27 cellular contexts compared by ENCODE assay signal in the genomic region with DNA sequence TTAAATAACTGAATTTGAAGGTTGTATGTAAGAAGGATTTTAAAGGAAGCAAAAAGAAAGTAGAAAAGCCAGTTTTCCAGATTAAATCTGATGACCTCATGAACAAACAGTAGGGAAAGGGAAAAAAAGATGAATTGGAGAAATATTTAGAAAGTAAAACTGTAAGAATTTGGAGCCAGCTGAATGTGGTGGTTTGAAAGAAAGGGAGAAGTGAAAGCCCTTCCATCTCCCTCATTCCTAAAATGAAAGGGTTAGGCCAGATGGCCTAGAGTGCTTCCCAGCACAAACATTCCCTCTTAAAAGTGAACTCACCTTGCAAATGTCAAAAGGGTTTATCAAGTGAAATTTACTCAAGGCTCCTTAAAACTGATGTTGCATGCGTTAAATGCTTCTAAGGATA.
DNase-seq lines count a peak whose midpoint lies in the region; ATAC-seq, FAIRE-seq and TF ChIP-seq lines count a peak whose summit lies in the region.
"Had no signal": no experiment of that assay in that cellular context is flagged by ENCODE, and none has a peak within 500 bp of the region (broad histone marks: within the 10 kb centered on the region; RNA-seq: fewer than 3 reads in every experiment).

No MANE protein-coding gene starts in this region.

- H3K9me2 ChIP-seq in Karpas-422 (replicated peaks; ENCODE audit: insufficient read depth, low read length) = no peaks in the 10 kb centered on the region

- TF ChIP-seq CTCF in HepG2 (CRISPR knock-in tag; IDR thresholded peaks at IDR 0.05) = no peak
- no peak for TF ChIP-seq CTCF in right lobe of liver (IDR thresholded peaks at IDR 0.05)
- TF ChIP-seq CTCF in parathyroid adenoma (IDR thresholded peaks at IDR 0.05) = no peak

- POLR2A ChIA-PET in HepG2 (lab: Yijun Ruan, JAX) = interaction anchor here (1.4 kb wide), 1 partner anchor 15 kb away, joined by 3 read pairs; no protein-coding TSS in a partner anchor

- in situ Hi-C loops in HepG2 (cut with HindIII; ENCODE audit: extremely low pct_ligation_motif_present, low pct_unique_long_range_greater_than_20kb) = no loop called here

- DNase-seq in HepG2 (ENCODE audit: low spot score) (no peak), right lobe of liver (no peak), Karpas-422 (no peak), T-helper 2 cell (no peak), GM19238 (ENCODE audit: insufficient read length, low spot score) (no peak), GM12892 (ENCODE audit: insufficient read length) (no peak)
- DNase-seq: CD4-positive, CD25-positive, alpha-beta regulatory T cell; GM23248; H7; HFFc6; KBM-7; MG63; NCI-H1105 treated with DMSO at 0.1 percent for 48 hours; NCI-H146; NCI-H2081; NCI-H2171 treated with DMSO at 0.1 percent for 48 hours; NCI-H345; NCI-H524 treated with DMSO at 0.1 percent for 48 hours; NCI-H774; SIG-M5 had no signal

- 98% methylated on average over 1 of the region's 1 CpG for WGBS in HepG2 (ENCODE audit: low lambda C conversion rate)
- 100% methylated on average over 1 of the region's 1 CpG for WGBS in right lobe of liver (ENCODE audit: insufficient coverage, low coverage, low lambda C conversion rate, missing lambda C conversion rate)

- no peak overlapping the region for H2AFZ ChIP-seq in HepG2 (ENCODE audit: low read length)
- H2AFZ ChIP-seq in Karpas-422 (ENCODE audit: low read length) = no peak overlapping the region
- H2AFZ ChIP-seq in parathyroid adenoma = peak overlapping the region; percentile 43
- H2AFZ ChIP-seq: GM23248 had no signal

- no peak for ATAC-seq in HepG2
- ATAC-seq in right lobe of liver = no peak

- H3K27ac ChIP-seq in HepG2 (ENCODE audit: extremely low read length, insufficient read depth, low read length) = no peak overlapping the region
- peak overlapping the region in 1 of 3 donors; percentile 88 for H3K27ac ChIP-seq in right lobe of liver
- no peak overlapping the region for H3K27ac ChIP-seq in Karpas-422 (ENCODE audit: low read length)
- H3K27ac ChIP-seq in parathyroid adenoma = peak overlapping the region; percentile 39
- H3K27ac ChIP-seq: BLaER1, GM23248, SK-N-MC had no signal

- H3K36me3 ChIP-seq in HepG2 (replicated peaks in 1 of 2; ENCODE audit: control insufficient read depth in 1 of 2, insufficient read depth in 2 of 2, low read length in 2 of 2) (no peaks in the 10 kb centered on the region), right lobe of liver (no peaks in the 10 kb centered on the region), Karpas-422 (ENCODE audit: insufficient read depth, low read length) (no peaks in the 10 kb centered on the region), parathyroid adenoma (ENCODE audit: control insufficient read depth, insufficient read depth, low read length) (no peaks in the 10 kb centered on the region)
- H3K36me3 ChIP-seq: BLaER1, MG63 had no signal

- no TSS peak for BruUV-seq in HepG2 (replicated peaks; lab: Mats Ljungman, UMichigan)

- intact Hi-C loops in HepG2 (cut with micrococcal nuclease; ENCODE audit: unreplicated experiment) (loop anchor here (1.0 to 2.0 kb wide), 2 partner anchors 13 to 14 kb away; no protein-coding TSS in a partner anchor), right lobe of liver (cut with DNase I) (no loop called here)

- CTCF ChIA-PET in HepG2 (lab: Yijun Ruan, JAX; ENCODE audit: low intra/inter-chr PET ratio, low total read pairs) = no interaction called here

- H3K27me3 ChIP-seq in HepG2 (ENCODE audit: control insufficient read depth in 1 of 2, insufficient read depth in 2 of 2, low read length in 2 of 2) (no peaks in the 10 kb centered on the region), right lobe of liver (no peaks in the 10 kb centered on the region), Karpas-422 (ENCODE audit: low read length) (no peaks in the 10 kb centered on the region), parathyroid adenoma (ENCODE audit: control insufficient read depth, insufficient read depth, low read length) (no peaks in the 10 kb centered on the region)
- H3K27me3 ChIP-seq: BLaER1, MG63 had no signal

- TF ChIP-seq RAD21 in HepG2 (CRISPR knock-in tag; IDR thresholded peaks at IDR 0.05) = no peak

- H3K4me3 ChIP-seq in HepG2 (replicated peaks in 1 of 3; ENCODE audit: insufficient read depth in 1 of 3, low read depth in 2 of 3, low read length in 3 of 3) (no peak overlapping the region), right lobe of liver (no peak overlapping the region), Karpas-422 (ENCODE audit: low read length) (no peak overlapping the region), parathyroid adenoma (ENCODE audit: low read depth, low read length) (no peak overlapping the region)
- H3K4me3 ChIP-seq: BLaER1, GM23248, MG63, SK-N-MC had no signal

- H4K20me1 ChIP-seq in HepG2 (ENCODE audit: insufficient read depth, low read length) = no peaks in the 10 kb centered on the region
- no peaks in the 10 kb centered on the region for H4K20me1 ChIP-seq in Karpas-422 (ENCODE audit: insufficient read depth, low read depth, low read length)
- H4K20me1 ChIP-seq: BLaER1 had no signal

- H3K9me3 ChIP-seq in HepG2 (ENCODE audit: low read length) (no peaks in the 10 kb centered on the region; the same call in 1 of the 2 replicates), right lobe of liver (no peaks in the 10 kb centered on the region), Karpas-422 (ENCODE audit: low read length) (no peaks in the 10 kb centered on the region), parathyroid adenoma (ENCODE audit: control insufficient read depth, low read length) (no peaks in the 10 kb centered on the region)
- H3K9me3 ChIP-seq: BLaER1, MG63 had no signal

- no peak overlapping the region for H3K9ac ChIP-seq in HepG2 (ENCODE audit: insufficient read depth, low read depth, low read length)
- H3K9ac ChIP-seq in Karpas-422 (ENCODE audit: low read length) = no peak overlapping the region
- H3K9ac ChIP-seq in parathyroid adenoma = no peak overlapping the region
- H3K9ac ChIP-seq: BLaER1, GM23248 had no signal

- TF ChIP-seq EP300 in HepG2 (IDR thresholded peaks at IDR 0.05; ENCODE audit: low read depth in 2 of 2, low read length in 2 of 2) (no peak), HepG2 (CRISPR knock-in tag; IDR thresholded peaks at IDR 0.05; ENCODE audit: borderline replicate concordance) (no peak)

- TF ChIP-seq POLR2A in HepG2 (IDR thresholded peaks at IDR 0.05; ENCODE audit: insufficient read depth in 1 of 2, low read depth in 2 of 2, low read length in 2 of 2) = no peak
- TF ChIP-seq POLR2A in right lobe of liver (IDR thresholded peaks at IDR 0.05) = no peak
- no peak for TF ChIP-seq POLR2A in GM12892 (IDR thresholded peaks at IDR 0.05; ENCODE audit: low read depth, low read length)

- no peak overlapping the region for H3K4me2 ChIP-seq in HepG2 (ENCODE audit: low read depth, low read length)
- peak overlapping the region; percentile 24 for H3K4me2 ChIP-seq in Karpas-422 (ENCODE audit: low read depth, low read length, poor library complexity, severe bottlenecking)
- no peak overlapping the region for H3K4me2 ChIP-seq in parathyroid adenoma (ENCODE audit: low read length)
- H3K4me2 ChIP-seq: BLaER1 had no signal

- H3K4me1 ChIP-seq in HepG2 (ENCODE audit: insufficient read depth, low read length) (peaks cover 68% of the 10 kb centered on the region), right lobe of liver (peaks cover 0 to 21% (median 2%) of the 10 kb centered on the region in 4 donors), Karpas-422 (ENCODE audit: low read length) (peaks cover 16% of the 10 kb centered on the region), parathyroid adenoma (peaks cover 14% of the 10 kb centered on the region)
- H3K4me1 ChIP-seq: BLaER1 had no signal

- no peak for FAIRE-seq in HepG2 (lab: Jason Lieb, UNC)
- no peak for FAIRE-seq in GM12892 (lab: Jason Lieb, UNC)
- FAIRE-seq: A204.1, G401.6, HTR-8/SVneo, RCC 7860 had no signal

- H3K79me2 ChIP-seq in HepG2 (ENCODE audit: insufficient read depth, low read length) (no peaks in the 10 kb centered on the region), Karpas-422 (ENCODE audit: low read length) (no peaks in the 10 kb centered on the region), parathyroid adenoma (no peaks in the 10 kb centered on the region)

TF ChIP-seq in HepG2, 621 proteins besides CTCF, POLR2A, EP300 and RAD21:
- TF ChIP-seq ZNF138 (CRISPR knock-in tag; IDR thresholded peaks at IDR 0.05; ENCODE audit: low read depth) (no peak), GATA4 (IDR thresholded peaks at IDR 0.05; ENCODE audit: borderline replicate concordance, low read depth) (no peak), ZNF788 (CRISPR knock-in tag; IDR thresholded peaks at IDR 0.05; ENCODE audit: borderline replicate concordance) (no peak), MXD4 (CRISPR knock-in tag; IDR thresholded peaks at IDR 0.05) (no peak), ATF7 (IDR thresholded peaks at IDR 0.05) (0 out of 2 replicates have a peak, but pooled peaks have one; percentile 5), ATF7 (CRISPR knock-in tag; IDR thresholded peaks at IDR 0.05) (no peak), AKAP8 (CRISPR knock-in tag; IDR thresholded peaks at IDR 0.05) (no peak), ZNF577 (CRISPR knock-in tag; IDR thresholded peaks at IDR 0.05; ENCODE audit: borderline replicate concordance, low read depth) (no peak)
